In the genomic region with DNA sequence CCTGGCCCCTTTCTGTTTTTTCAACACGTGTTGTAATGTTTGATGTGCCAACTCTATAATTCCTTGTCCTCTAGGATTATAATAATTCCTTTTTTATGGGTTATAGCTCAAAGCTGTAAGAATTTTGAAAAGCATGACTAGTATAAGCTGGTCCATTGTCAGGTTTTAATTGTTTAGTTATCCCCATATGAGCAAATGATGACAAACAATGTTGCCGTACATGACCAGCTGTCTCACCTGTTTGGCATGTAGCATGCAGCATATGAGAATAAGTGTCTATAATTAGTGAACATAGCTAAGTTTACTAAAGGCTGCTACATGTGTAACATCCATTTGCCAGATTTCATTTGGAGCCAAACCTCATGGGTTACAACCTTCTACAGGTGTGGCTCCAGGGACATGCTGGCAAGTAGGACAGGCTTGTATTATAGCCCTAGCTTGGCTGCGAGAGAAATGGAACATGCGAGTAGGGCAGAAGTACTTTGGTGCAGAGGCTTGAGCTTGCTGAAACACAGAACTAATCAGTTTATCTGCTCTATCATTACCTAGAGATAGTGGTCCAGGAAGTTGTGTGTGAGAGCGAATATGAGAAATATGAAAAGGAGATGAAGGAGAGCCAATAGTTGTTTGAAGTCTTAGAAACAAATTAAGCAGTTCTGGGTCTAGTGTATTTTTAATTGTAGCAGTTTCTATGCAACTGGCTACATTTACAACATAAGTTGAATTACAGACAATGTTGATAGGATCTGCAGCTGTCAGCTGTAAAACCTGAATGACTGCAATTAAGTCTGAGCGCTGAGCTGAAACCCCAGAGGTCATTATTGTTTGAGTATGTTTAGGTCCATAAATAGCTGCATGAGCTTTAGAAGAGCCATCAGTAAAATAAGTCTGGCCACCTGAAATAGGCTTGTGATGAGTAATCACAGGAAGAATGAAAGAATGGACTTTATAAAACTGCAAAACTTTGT, we compare ENCODE assay signal across 1 cellular context.
TF ChIP-seq lines count a peak whose summit lies in the region.

No MANE protein-coding gene starts in this region.

TF ChIP-seq in HEK293, 187 proteins besides CTCF, POLR2A, EP300 and RAD21:
- TF ChIP-seq, protein P1, sequence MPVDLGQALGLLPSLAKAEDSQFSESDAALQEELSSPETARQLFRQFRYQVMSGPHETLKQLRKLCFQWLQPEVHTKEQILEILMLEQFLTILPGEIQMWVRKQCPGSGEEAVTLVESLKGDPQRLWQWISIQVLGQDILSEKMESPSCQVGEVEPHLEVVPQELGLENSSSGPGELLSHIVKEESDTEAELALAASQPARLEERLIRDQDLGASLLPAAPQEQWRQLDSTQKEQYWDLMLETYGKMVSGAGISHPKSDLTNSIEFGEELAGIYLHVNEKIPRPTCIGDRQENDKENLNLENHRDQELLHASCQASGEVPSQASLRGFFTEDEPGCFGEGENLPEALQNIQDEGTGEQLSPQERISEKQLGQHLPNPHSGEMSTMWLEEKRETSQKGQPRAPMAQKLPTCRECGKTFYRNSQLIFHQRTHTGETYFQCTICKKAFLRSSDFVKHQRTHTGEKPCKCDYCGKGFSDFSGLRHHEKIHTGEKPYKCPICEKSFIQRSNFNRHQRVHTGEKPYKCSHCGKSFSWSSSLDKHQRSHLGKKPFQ (tag by site-specific recombination; IDR thresholded peaks at IDR 0.05): no peak
- TF ChIP-seq PRDM1 (tag by site-specific recombination; IDR thresholded peaks at IDR 0.05): no peak
- TF ChIP-seq, protein P2, sequence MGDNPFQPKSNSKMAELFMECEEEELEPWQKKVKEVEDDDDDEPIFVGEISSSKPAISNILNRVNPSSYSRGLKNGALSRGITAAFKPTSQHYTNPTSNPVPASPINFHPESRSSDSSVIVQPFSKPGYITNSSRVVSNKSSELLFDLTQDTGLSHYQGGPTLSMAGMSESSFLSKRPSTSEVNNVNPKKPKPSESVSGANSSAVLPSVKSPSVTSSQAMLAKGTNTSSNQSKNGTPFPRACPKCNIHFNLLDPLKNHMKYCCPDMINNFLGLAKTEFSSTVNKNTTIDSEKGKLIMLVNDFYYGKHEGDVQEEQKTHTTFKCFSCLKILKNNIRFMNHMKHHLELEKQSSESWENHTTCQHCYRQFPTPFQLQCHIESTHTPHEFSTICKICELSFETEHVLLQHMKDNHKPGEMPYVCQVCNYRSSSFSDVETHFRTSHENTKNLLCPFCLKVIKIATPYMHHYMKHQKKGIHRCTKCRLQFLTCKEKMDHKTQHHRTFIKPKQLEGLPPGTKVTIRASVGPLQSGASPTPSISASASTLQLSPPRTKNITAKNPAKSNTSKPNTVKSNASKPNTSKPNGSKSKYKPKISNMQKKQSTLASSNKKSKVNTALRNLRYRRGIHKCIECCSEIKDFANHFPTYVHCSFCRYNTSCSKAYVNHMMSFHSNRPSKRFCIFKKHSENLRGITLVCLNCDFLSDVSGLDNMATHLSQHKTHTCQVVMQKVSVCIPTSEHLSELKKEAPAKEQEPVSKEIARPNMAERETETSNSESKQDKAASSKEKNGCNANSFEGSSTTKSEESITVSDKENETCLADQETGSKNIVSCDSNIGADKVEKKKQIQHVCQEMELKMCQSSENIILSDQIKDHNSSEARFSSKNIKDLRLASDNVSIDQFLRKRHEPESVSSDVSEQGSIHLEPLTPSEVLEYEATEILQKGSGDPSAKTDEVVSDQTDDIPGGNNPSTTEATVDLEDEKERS (tag by site-specific recombination; IDR thresholded peaks at IDR 0.05): no peak
- TF ChIP-seq ZNF239 (tag by site-specific recombination; IDR thresholded peaks at IDR 0.05): no peak
- TF ChIP-seq, protein P3, sequence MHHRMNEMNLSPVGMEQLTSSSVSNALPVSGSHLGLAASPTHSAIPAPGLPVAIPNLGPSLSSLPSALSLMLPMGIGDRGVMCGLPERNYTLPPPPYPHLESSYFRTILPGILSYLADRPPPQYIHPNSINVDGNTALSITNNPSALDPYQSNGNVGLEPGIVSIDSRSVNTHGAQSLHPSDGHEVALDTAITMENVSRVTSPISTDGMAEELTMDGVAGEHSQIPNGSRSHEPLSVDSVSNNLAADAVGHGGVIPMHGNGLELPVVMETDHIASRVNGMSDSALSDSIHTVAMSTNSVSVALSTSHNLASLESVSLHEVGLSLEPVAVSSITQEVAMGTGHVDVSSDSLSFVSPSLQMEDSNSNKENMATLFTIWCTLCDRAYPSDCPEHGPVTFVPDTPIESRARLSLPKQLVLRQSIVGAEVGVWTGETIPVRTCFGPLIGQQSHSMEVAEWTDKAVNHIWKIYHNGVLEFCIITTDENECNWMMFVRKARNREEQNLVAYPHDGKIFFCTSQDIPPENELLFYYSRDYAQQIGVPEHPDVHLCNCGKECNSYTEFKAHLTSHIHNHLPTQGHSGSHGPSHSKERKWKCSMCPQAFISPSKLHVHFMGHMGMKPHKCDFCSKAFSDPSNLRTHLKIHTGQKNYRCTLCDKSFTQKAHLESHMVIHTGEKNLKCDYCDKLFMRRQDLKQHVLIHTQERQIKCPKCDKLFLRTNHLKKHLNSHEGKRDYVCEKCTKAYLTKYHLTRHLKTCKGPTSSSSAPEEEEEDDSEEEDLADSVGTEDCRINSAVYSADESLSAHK (tag by site-specific recombination; IDR thresholded peaks at IDR 0.05): peak; percentile 79
- peak; percentile 99 for TF ChIP-seq ZNF660 (tag by site-specific recombination; IDR thresholded peaks at IDR 0.05)
- TF ChIP-seq ZEB2 (tag by site-specific recombination; IDR thresholded peaks at IDR 0.05): no peak
- TF ChIP-seq KLF8 (tag by site-specific recombination; IDR thresholded peaks at IDR 0.05): no peak
- peak; percentile 11; the same call in 1 of the 2 replicates for TF ChIP-seq ZBTB17 (tag by site-specific recombination; IDR thresholded peaks at IDR 0.05)
- TF ChIP-seq MZF1 (tag by site-specific recombination; IDR thresholded peaks at IDR 0.05; ENCODE audit: borderline replicate concordance): no peak
- TF ChIP-seq HOXA7 (CRISPR knock-in tag; IDR thresholded peaks at IDR 0.05; ENCODE audit: borderline replicate concordance): no peak
- TF ChIP-seq GLIS1 (tag by site-specific recombination; IDR thresholded peaks at IDR 0.05): no peak
- peak; percentile 21; the same call in 1 of the 2 replicates for TF ChIP-seq SP7 (tag by site-specific recombination; IDR thresholded peaks at IDR 0.05)
- TF ChIP-seq ZSCAN30 (tag by site-specific recombination; IDR thresholded peaks at IDR 0.05): peak; percentile 96
- no peak for TF ChIP-seq ZNF292 (tag by site-specific recombination; IDR thresholded peaks at IDR 0.05; ENCODE audit: borderline replicate concordance, low read depth)
- TF ChIP-seq REPIN1 (tag by site-specific recombination; IDR thresholded peaks at IDR 0.05; ENCODE audit: low read depth): no peak
- no peak for TF ChIP-seq ZNF664 (tag by site-specific recombination; IDR thresholded peaks at IDR 0.05)
- TF ChIP-seq, protein P4, sequence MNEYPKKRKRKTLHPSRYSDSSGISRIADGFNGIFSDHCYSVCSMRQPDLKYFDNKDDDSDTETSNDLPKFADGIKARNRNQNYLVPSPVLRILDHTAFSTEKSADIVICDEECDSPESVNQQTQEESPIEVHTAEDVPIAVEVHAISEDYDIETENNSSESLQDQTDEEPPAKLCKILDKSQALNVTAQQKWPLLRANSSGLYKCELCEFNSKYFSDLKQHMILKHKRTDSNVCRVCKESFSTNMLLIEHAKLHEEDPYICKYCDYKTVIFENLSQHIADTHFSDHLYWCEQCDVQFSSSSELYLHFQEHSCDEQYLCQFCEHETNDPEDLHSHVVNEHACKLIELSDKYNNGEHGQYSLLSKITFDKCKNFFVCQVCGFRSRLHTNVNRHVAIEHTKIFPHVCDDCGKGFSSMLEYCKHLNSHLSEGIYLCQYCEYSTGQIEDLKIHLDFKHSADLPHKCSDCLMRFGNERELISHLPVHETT (tag by site-specific recombination; IDR thresholded peaks at IDR 0.05): no peak
- TF ChIP-seq, protein P5, sequence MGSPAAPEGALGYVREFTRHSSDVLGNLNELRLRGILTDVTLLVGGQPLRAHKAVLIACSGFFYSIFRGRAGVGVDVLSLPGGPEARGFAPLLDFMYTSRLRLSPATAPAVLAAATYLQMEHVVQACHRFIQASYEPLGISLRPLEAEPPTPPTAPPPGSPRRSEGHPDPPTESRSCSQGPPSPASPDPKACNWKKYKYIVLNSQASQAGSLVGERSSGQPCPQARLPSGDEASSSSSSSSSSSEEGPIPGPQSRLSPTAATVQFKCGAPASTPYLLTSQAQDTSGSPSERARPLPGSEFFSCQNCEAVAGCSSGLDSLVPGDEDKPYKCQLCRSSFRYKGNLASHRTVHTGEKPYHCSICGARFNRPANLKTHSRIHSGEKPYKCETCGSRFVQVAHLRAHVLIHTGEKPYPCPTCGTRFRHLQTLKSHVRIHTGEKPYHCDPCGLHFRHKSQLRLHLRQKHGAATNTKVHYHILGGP (tag by site-specific recombination; IDR thresholded peaks at IDR 0.05): no peak
- no peak for TF ChIP-seq ZNF433 (tag by site-specific recombination; IDR thresholded peaks at IDR 0.05; ENCODE audit: low read depth)
TF ChIP-seq in HEK293: peak in this region for 5.
